25 cellular contexts compared by ENCODE assay signal in genomic region chr19:45342911-45343310, GRCh38. TPM values are rescaled to one million over a fixed set of nuclear protein-coding genes. Genes with fewer than 3 reads are reported as not detected.
A peak's percentile ranks its signal among the peaks of the same experiment; 100 is the strongest.
DNase-seq lines count a peak whose midpoint lies in the region; ATAC-seq, FAIRE-seq and TF ChIP-seq lines count a peak whose summit lies in the region.
"Had no signal": no experiment of that assay in that cellular context is flagged by ENCODE, and none has a peak within 500 bp of the region (broad histone marks: within the 10 kb centered on the region; RNA-seq: fewer than 3 reads in every experiment).

No MANE protein-coding gene starts in this region.

- no peaks in the 10 kb centered on the region for H3K79me2 ChIP-seq in osteoblast (ENCODE audit: insufficient read depth, low read length)

- peaks cover 23% of the 10 kb centered on the region for H3K27me3 Mint-ChIP-seq in activated T-cell treated with anti-CD3 and anti-CD28 coated beads, Interleukin-2, amount 50 U/mL, for 72 hours (ENCODE audit: low read depth)

- H3K27me3 ChIP-seq in bronchial epithelial cell (ENCODE audit: control insufficient read depth, insufficient read depth, low read length): no peaks in the 10 kb centered on the region
- H3K27me3 ChIP-seq in osteoblast (ENCODE audit: insufficient read depth, low read length): peaks cover 15% of the 10 kb centered on the region

- no peaks in the 10 kb centered on the region for H3K9me3 Mint-ChIP-seq in activated T-cell treated with anti-CD3 and anti-CD28 coated beads, Interleukin-2, amount 50 U/mL, for 72 hours
- H3K9me3 Mint-ChIP-seq: CD4-positive, alpha-beta memory T cell; GM23338 had no signal

- H3K36me3 Mint-ChIP-seq in activated T-cell treated with anti-CD3 and anti-CD28 coated beads, Interleukin-2, amount 50 U/mL, for 72 hours (ENCODE audit: insufficient read depth in 2 of 2): no peaks in the 10 kb centered on the region
- H3K36me3 Mint-ChIP-seq: CD4-positive, alpha-beta memory T cell had no signal

- no peak for ATAC-seq in activated T-cell treated with anti-CD3 and anti-CD28 coated beads, Interleukin-2, amount 50 U/mL, for 72 hours (replicated peaks in 1 of 2)
- ATAC-seq: A549, GM23338 had no signal

- H3K4me3 Mint-ChIP-seq in activated T-cell treated with anti-CD3 and anti-CD28 coated beads, Interleukin-2, amount 50 U/mL, for 72 hours: no peak overlapping the region
- H3K4me3 Mint-ChIP-seq: CD14-positive monocyte; CD4-positive, alpha-beta memory T cell; GM23338 had no signal

- H3K36me3 ChIP-seq in HEK293 (ENCODE audit: control insufficient read depth in 2 of 2, insufficient read depth in 1 of 2, low read length in 2 of 2) (peaks cover 0 to 6% of the 10 kb centered on the region in 2 experiments; a peak in 2 of 3 replicates), bronchial epithelial cell (ENCODE audit: control insufficient read depth, insufficient read depth, low read length) (peaks cover 5% of the 10 kb centered on the region), osteoblast (ENCODE audit: insufficient read depth, low read length) (no peaks in the 10 kb centered on the region)
- H3K36me3 ChIP-seq: BE2C; BLaER1 treated with 17β-estradiol and CSF1 and Interleukin-3, amounts not matched to agents 10 nM and 100 nM; HAP-1 had no signal

- POLR2A ChIA-PET in HEK293 (lab: Yijun Ruan, JAX): no interaction called here

- no peak overlapping the region for H3K27ac ChIP-seq in HEK293 (ENCODE audit: extremely low read depth, low read depth, low read length)
- no peak overlapping the region for H3K27ac ChIP-seq in osteoblast (ENCODE audit: low read depth, low read length)
- H3K27ac ChIP-seq: A549; BLaER1 treated with 17β-estradiol and CSF1 and Interleukin-3, amounts not matched to agents 10 nM and 100 nM had no signal

- peak; percentile 80 for FAIRE-seq in bronchial epithelial cell (lab: Jason Lieb, UNC)
- FAIRE-seq: A549, GM12891, GM18507 had no signal

- peaks cover 8% of the 10 kb centered on the region for H3K4me1 Mint-ChIP-seq in activated T-cell treated with anti-CD3 and anti-CD28 coated beads, Interleukin-2, amount 50 U/mL, for 72 hours (ENCODE audit: low read depth)

- CTCF ChIA-PET in HEK293 (lab: Yijun Ruan, JAX): interaction anchor here (0.8 to 1.7 kb wide), 2 partner anchors 34 to 136 kb away, joined by 3 to 6 read pairs; no protein-coding TSS in a partner anchor

- no peak overlapping the region for H3K4me3 ChIP-seq in HEK293 (ENCODE audit: low read depth, low read length)
- no peak overlapping the region for H3K4me3 ChIP-seq in bronchial epithelial cell (ENCODE audit: low read depth, low read length)
- no peak overlapping the region for H3K4me3 ChIP-seq in osteoblast (ENCODE audit: insufficient read depth, low read length)
- H3K4me3 ChIP-seq: A549; BLaER1 treated with 17β-estradiol and CSF1 and Interleukin-3, amounts not matched to agents 10 nM and 100 nM; GM23338; HAP-1 had no signal

- no peak overlapping the region for H2AFZ ChIP-seq in osteoblast (ENCODE audit: low read length)
- H2AFZ ChIP-seq: GM23338 had no signal

- H3K4me1 ChIP-seq in HEK293 (ENCODE audit: control insufficient read depth, insufficient read depth, low read length) (no peaks in the 10 kb centered on the region), osteoblast (ENCODE audit: insufficient read depth, low read length) (peaks cover 5% of the 10 kb centered on the region)
- H3K4me1 ChIP-seq: BE2C had no signal

- H3K4me2 ChIP-seq in osteoblast (ENCODE audit: insufficient read depth, low read length): no peak overlapping the region
- H3K4me2 ChIP-seq: A549; BLaER1 treated with 17β-estradiol and CSF1 and Interleukin-3, amounts not matched to agents 10 nM and 100 nM; GM23338 had no signal

- no peaks in the 10 kb centered on the region for H3K9me3 ChIP-seq in HEK293 (ENCODE audit: control insufficient read depth, insufficient read depth, low read depth, low read length)
- H3K9me3 ChIP-seq in osteoblast (ENCODE audit: low read depth, low read length): no peaks in the 10 kb centered on the region
- H3K9me3 ChIP-seq: A549; BE2C; BLaER1 treated with 17β-estradiol and CSF1 and Interleukin-3, amounts not matched to agents 10 nM and 100 nM; HAP-1 had no signal

- H3K27ac Mint-ChIP-seq in activated T-cell treated with anti-CD3 and anti-CD28 coated beads, Interleukin-2, amount 50 U/mL, for 72 hours: no peak overlapping the region
- H3K27ac Mint-ChIP-seq: CD14-positive monocyte; CD4-positive, alpha-beta memory T cell; GM23338 had no signal

- no peaks in the 10 kb centered on the region for H4K20me1 ChIP-seq in osteoblast (ENCODE audit: insufficient read depth, low read length)

- DNase-seq in CD1c-positive myeloid dendritic cell (ENCODE audit: extremely low spot score): peak; percentile 19
- DNase-seq in bronchial epithelial cell (ENCODE audit: low read depth): no peak
- DNase-seq in osteoblast (ENCODE audit: insufficient read length, low spot score, missing footprints): peak; percentile 81
- no peak for DNase-seq in activated T-cell treated with anti-CD3 and anti-CD28 coated beads, Interleukin-2, amount 50 U/mL, for 72 hours
- DNase-seq in NK-92 treated with Interleukin-12 subunit alpha and Interleukin-12 subunit beta, amount 100 ng/mL, for 24 hours (lab: John Stamatoyannopoulos, UW): no peak
- no peak for DNase-seq in NCI-H128 (lab: John Stamatoyannopoulos, UW; ENCODE audit: unreplicated experiment)
- DNase-seq: 8988T; ACHN; AML-193; BE2C; Calu3; CD4-positive, alpha-beta memory T cell; COR-L47; DMS79; EL; GDM1 had no signal

- no peak for TF ChIP-seq CTCF in HEK293 (tag by site-specific recombination; IDR thresholded peaks at IDR 0.05)
- TF ChIP-seq CTCF in bronchial epithelial cell (IDR thresholded peaks at IDR 0.05; ENCODE audit: insufficient read depth, low read length, severe bottlenecking): no peak
- no peak for TF ChIP-seq CTCF in osteoblast (IDR thresholded peaks at IDR 0.05; ENCODE audit: extremely low read depth, low read depth, low read length)

TF ChIP-seq in HEK293, 187 proteins besides CTCF, POLR2A, EP300 and RAD21:
- TF ChIP-seq ZFHX2 (tag by site-specific recombination; conservative IDR thresholded peaks at IDR 0.05) (peak; percentile 85), ZNF366 (tag by site-specific recombination; conservative IDR thresholded peaks at IDR 0.05) (no peak), ZBTB48 (tag by site-specific recombination; IDR thresholded peaks at IDR 0.05) (no peak), ZNF292 (tag by site-specific recombination; IDR thresholded peaks at IDR 0.05; ENCODE audit: borderline replicate concordance, low read depth) (no peak), ZNF248 (tag by site-specific recombination; IDR thresholded peaks at IDR 0.05) (0 out of 2 replicates have a peak, but pooled peaks have one; percentile 17), ZNF121 (tag by site-specific recombination; IDR thresholded peaks at IDR 0.05) (no peak), PRDM10 (tag by site-specific recombination; IDR thresholded peaks at IDR 0.05) (no peak), EGR2 (tag by site-specific recombination; IDR thresholded peaks at IDR 0.05; ENCODE audit: low read depth) (peak; percentile 77), IKZF3 (tag by site-specific recombination; IDR thresholded peaks at IDR 0.05) (no peak)

RNA-seq across cellular contexts. Expression of gene KLC3, which starts 2.4 kb away (rescaled TPM):
- total RNA-seq in bronchial epithelial cell (83.5 and 99.5 TPM in 2 replicates), osteoblast (0.29 and 0.72 TPM in 2 replicates)
- under 1 TPM; 0.22 to 0.42 TPM for total RNA-seq in activated T-cell treated with anti-CD3 and anti-CD28 coated beads, Interleukin-2, amount 50 U/mL, for 72 hours
- total RNA-seq: CD4-positive, alpha-beta memory T cell; H4 had no signal

RNA-seq across cellular contexts. Expression of gene CKM, which starts 20.2 kb away (rescaled TPM):
- total RNA-seq in bronchial epithelial cell: under 0.01 TPM in 1 of 2 replicates, not detected in the other
- total RNA-seq in osteoblast: under 0.01 and 0.36 TPM in 2 replicates
- not detected for total RNA-seq in activated T-cell treated with anti-CD3 and anti-CD28 coated beads, Interleukin-2, amount 50 U/mL, for 72 hours
- total RNA-seq: Calu3; CD4-positive, alpha-beta memory T cell; GM23338; H4 had no signal

RNA-seq across cellular contexts. Expression of gene ERCC2, which starts 27.5 kb away (rescaled TPM):
- total RNA-seq in bronchial epithelial cell (3.9 and 4.6 TPM in 2 replicates), osteoblast (47.4 and 52.5 TPM in 2 replicates)
- total RNA-seq in activated T-cell treated with anti-CD3 and anti-CD28 coated beads, Interleukin-2, amount 50 U/mL, for 72 hours: 10 to 100 TPM; 20.4 to 23.2 TPM

Comparison
In these comparisons a context has a peak if more than half of its experiments do, and no peak if none do; other contexts are left out.
1. DNase-seq: peak in CD1c-positive myeloid dendritic cell (single experiment) and osteoblast (single experiment); none in bronchial epithelial cell (single experiment), activated T-cell treated with anti-CD3 and anti-CD28 coated beads, Interleukin-2, amount 50 U/mL, for 72 hours (0 of 2), NK-92 treated with Interleukin-12 subunit alpha and Interleukin-12 subunit beta, amount 100 ng/mL, for 24 hours (single experiment) and NCI-H128 (single experiment).
2. RNA of gene KLC3, which starts 2.4 kb away (total RNA-seq): 83.5 to 99.5 TPM in bronchial epithelial cell; 0.29 to 0.72 TPM in osteoblast and 0.22 to 0.42 TPM in activated T-cell treated with anti-CD3 and anti-CD28 coated beads, Interleukin-2, amount 50 U/mL, for 72 hours; every median in the first group is over 10 times any median in the second.